In the genomic region with DNA sequence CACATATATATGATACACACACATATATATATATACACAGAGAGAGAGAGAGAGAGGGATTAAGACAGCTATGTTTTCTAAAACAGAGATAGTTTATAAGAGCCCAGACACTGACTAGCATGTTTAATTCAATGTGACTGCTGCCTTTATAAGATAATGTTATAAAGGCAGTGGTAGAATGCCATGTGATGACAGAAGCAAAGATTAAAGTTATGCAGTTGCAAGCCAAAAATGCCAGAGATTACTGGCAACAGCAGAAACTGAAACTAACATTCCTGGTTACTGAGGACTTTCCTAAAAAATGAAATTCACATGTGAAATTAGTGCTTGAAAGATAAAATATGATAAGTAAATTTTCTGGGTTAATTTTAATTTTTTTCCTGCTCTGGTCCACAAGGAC, we compare ENCODE assay signal across 17 cellular contexts.
DNase-seq lines count a peak whose midpoint lies in the region; ATAC-seq and TF ChIP-seq lines count a peak whose summit lies in the region.
"Had no signal": no experiment of that assay in that cellular context is flagged by ENCODE, and none has a peak within 500 bp of the region (broad histone marks: within the 10 kb centered on the region; RNA-seq: fewer than 3 reads in every experiment).

No MANE protein-coding gene starts in this region.

- H3K4me3 ChIP-seq in SK-N-MC = peak overlapping the region; percentile 10; the same call in 1 of the 2 replicates

- DNase-seq in left cardiac atrium = no peak
- DNase-seq in cardiac septum (ENCODE audit: low spot score) = no peak
- DNase-seq in SK-N-MC (ENCODE audit: low read depth, low spot score) = no peak
- DNase-seq in erythroblast (lab: John Stamatoyannopoulos, UW) = peak; percentile 13 to 66
- DNase-seq in SHP77 (lab: John Stamatoyannopoulos, UW) = no peak
- no peak for DNase-seq in NCI-H82 (lab: John Stamatoyannopoulos, UW)
- DNase-seq in AG08395 (ENCODE audit: low spot score) = no peak
- DNase-seq: BE2C; CD8-positive, alpha-beta T cell; COR-L47; DMS153; DMS79 treated with DMSO at 0.1 percent for 48 hours; EL; HCEC 1CT; HFFc6 had no signal

- H3K27ac ChIP-seq in SK-N-MC = peak overlapping the region; percentile 72
- H3K27ac ChIP-seq: HL-60 had no signal

- intact Hi-C loops in left cardiac atrium (cut with DNase I) = no loop called here
- intact Hi-C loops in cardiac septum (cut with DNase I) = no loop called here

- no peaks in the 10 kb centered on the region for H3K36me3 ChIP-seq in SK-N-MC (ENCODE audit: insufficient read depth, low read length)
- H3K36me3 ChIP-seq: BE2C had no signal

- peak; percentile 23 to 63 for ATAC-seq in left cardiac atrium
- no peak for ATAC-seq in HG03097 (IDR thresholded peaks at IDR 0.05; ENCODE audit: low FRiP score, unreplicated experiment)
- ATAC-seq: CD8-positive, alpha-beta T cell had no signal

- no peak for TF ChIP-seq POLR2A in erythroblast (IDR thresholded peaks at IDR 0.05; ENCODE audit: low read length)

- H3K9ac ChIP-seq in SK-N-MC (ENCODE audit: insufficient read length) = no peak overlapping the region

- H3K9me3 ChIP-seq in SK-N-MC (ENCODE audit: low read depth, low read length) = no peaks in the 10 kb centered on the region
- H3K9me3 ChIP-seq: BE2C had no signal

Comparison
In these comparisons a context has a peak if more than half of its experiments do, and no peak if none do; other contexts are left out.
1. DNase-seq: peak in erythroblast (2 of 2); none in left cardiac atrium (single experiment), cardiac septum (single experiment), SK-N-MC (single experiment), SHP77 (0 of 2), NCI-H82 (single experiment) and AG08395 (single experiment).